1 cellular context compared by ENCODE assay signal in the genomic region with DNA sequence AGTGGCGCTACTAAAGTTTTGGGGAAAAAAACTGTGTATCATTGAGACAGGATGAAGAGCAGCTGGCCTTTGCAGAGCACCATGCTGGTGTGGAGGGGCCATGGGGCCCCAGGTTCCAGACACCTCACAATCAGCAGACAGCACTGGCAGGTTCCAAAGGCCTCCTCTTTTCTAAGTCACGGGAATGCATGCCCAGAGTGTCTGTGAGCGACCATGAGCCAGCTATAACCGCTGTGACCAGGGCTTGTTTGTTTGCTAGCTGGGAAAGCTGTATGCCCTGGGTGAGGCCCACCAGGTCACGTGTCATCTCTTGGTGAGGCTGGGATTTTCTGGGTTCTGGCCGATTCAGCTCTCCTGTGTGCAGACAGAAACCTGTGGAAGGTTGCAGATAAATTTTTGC.
A peak's percentile ranks its signal among the peaks of the same experiment; 100 is the strongest.
TF ChIP-seq lines count a peak whose summit lies in the region.

No MANE protein-coding gene starts in this region.

TF ChIP-seq in HepG2, 621 proteins besides CTCF, POLR2A, EP300 and RAD21 (continued from another document):
- TF ChIP-seq, protein P1, sequence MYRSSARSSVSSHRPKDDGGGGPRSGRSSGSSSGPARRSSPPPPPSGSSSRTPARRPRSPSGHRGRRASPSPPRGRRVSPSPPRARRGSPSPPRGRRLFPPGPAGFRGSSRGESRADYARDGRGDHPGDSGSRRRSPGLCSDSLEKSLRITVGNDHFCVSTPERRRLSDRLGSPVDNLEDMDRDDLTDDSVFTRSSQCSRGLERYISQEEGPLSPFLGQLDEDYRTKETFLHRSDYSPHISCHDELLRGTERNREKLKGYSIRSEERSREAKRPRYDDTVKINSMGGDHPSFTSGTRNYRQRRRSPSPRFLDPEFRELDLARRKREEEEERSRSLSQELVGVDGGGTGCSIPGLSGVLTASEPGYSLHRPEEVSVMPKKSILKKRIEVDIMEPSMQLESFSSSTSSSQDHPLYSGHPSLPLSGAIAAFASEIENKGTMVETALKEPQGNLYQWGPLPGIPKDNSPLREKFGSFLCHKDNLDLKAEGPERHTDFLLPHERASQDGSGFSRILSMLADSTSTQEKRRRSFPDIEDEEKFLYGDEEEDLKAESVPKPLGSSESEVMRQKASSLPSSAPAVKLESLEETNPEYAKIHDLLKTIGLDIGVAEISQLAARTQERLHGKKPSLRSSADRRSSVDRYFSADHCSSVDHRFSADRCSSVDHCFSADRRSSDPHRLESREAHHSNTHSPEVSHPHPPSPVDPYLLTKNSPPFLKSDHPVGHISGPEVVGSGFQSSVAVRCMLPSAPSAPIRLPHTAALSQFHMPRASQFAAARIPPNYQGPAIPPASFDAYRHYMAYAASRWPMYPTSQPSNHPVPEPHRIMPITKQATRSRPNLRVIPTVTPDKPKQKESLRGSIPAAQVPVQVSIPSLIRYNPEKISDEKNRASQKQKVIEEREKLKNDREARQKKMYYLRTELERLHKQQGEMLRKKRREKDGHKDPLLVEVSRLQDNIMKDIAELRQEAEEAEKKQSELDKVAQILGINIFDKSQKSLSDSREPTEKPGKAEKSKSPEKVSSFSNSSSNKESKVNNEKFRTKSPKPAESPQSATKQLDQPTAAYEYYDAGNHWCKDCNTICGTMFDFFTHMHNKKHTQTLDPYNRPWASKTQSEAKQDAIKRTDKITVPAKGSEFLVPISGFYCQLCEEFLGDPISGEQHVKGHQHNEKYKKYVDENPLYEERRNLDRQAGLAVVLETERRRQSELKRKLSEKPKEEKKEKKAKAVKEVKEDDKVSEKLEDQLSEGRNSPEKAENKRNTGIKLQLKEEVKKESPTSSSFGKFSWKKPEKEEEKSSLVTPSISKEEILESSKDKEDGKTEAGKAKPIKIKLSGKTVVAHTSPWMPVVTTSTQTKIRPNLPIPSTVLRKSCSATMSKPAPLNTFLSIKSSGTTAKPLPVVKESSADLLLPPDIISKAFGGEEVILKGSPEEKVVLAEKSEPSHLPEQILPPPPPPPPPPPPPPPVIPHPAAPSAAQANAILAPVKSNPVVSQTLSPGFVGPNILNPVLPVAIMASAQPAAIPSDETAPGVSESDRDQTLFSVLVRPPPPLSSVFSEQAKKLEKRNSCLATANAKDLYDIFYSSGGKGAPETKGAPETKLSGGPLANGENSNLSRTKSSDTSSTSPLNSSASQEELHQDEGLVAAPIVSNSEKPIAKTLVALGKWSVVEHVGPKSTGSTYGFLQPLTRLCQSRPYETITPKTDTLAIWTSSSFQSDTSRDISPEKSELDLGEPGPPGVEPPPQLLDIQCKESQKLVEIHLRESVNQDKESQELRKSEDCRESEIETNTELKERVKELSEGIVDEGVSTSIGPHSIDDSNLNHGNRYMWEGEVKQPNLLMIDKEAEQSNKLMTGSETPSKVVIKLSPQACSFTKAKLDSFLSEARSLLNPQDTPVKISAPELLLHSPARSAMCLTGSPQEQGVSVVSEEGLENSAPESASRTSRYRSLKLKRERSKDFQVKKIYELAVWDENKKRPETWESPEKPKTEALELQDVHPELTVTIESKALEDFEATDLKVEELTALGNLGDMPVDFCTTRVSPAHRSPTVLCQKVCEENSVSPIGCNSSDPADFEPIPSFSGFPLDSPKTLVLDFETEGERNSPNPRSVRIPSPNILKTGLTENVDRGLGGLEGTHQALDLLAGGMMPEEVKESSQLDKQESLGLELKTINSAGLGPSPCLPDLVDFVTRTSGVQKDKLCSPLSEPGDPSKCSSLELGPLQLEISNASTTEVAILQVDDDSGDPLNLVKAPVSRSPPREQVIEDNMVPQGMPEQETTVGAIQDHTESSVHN (CRISPR knock-in tag; IDR thresholded peaks at IDR 0.05): no peak
- TF ChIP-seq ZNF598 (CRISPR knock-in tag; IDR thresholded peaks at IDR 0.05; ENCODE audit: borderline replicate concordance): no peak
- TF ChIP-seq, protein P2, sequence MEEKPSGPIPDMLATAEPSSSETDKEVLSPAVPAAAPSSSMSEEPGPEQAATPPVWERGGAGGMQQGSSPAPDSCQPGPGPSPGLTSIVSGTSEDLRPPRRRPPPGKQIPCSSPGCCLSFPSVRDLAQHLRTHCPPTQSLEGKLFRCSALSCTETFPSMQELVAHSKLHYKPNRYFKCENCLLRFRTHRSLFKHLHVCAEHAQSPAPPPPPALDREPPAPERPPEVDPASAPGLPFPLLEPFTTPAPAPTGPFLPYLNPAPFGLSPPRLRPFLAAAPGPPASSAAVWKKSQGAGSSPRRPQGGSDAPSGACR (CRISPR knock-in tag; IDR thresholded peaks at IDR 0.05): no peak
- no peak for TF ChIP-seq RBFOX2 (IDR thresholded peaks at IDR 0.05; ENCODE audit: low read depth, low read length)
- TF ChIP-seq, protein P3, sequence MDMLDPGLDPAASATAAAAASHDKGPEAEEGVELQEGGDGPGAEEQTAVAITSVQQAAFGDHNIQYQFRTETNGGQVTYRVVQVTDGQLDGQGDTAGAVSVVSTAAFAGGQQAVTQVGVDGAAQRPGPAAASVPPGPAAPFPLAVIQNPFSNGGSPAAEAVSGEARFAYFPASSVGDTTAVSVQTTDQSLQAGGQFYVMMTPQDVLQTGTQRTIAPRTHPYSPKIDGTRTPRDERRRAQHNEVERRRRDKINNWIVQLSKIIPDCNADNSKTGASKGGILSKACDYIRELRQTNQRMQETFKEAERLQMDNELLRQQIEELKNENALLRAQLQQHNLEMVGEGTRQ (IDR thresholded peaks at IDR 0.05; ENCODE audit: low read depth, low read length): peak; percentile 39; the same call in 1 of the 2 replicates
- TF ChIP-seq, protein P3 (CRISPR knock-in tag; IDR thresholded peaks at IDR 0.05; ENCODE audit: borderline replicate concordance): no peak; the same call in 1 of the 2 replicates
- TF ChIP-seq, protein P4, sequence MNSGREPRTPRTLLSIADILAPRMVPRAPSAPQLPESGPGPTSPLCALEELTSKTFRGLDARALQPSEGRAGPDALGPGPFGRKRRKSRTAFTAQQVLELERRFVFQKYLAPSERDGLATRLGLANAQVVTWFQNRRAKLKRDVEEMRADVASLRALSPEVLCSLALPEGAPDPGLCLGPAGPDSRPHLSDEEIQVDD (CRISPR knock-in tag; IDR thresholded peaks at IDR 0.05; ENCODE audit: borderline replicate concordance): no peak
- no peak for TF ChIP-seq JUN (CRISPR knock-in tag; IDR thresholded peaks at IDR 0.05)
